Comparison of ENCODE assay signal across 22 cellular contexts in genomic region chr2:177051278-177051677, GRCh38.
"Had no signal": no experiment of that assay in that cellular context is flagged by ENCODE, and none has a peak within 500 bp of the region (broad histone marks: within the 10 kb centered on the region; RNA-seq: fewer than 3 reads in every experiment).

No MANE protein-coding gene starts in this region.

- H3K9me3 ChIP-seq: MG63, SJSA1 had no signal

- ATAC-seq: HepG2 had no signal

- H3K27me3 ChIP-seq: MG63, SJSA1 had no signal

- H3K36me3 ChIP-seq: MG63, SJSA1 had no signal

- H3K27ac ChIP-seq: SJSA1 had no signal

- DNase-seq: IMR-90, Karpas-422, KG1, MG63, NCI-H1092, NCI-H1105 treated with DMSO at 0.1 percent for 48 hours, NCI-H1417 treated with DMSO at 0.1 percent for 48 hours, NCI-H1694, NCI-H187 treated with DMSO at 0.1 percent for 48 hours, NCI-H2029 treated with DMSO at 0.1 percent for 48 hours, NCI-H2171 treated with DMSO at 0.1 percent for 48 hours, NCI-H345, NCI-H446 treated with DMSO at 0.1 percent for 48 hours, NCI-H510A treated with DMSO at 0.1 percent for 48 hours, NCI-H526, NCI-H82, Right ventricle myocardium superior, RPMI8226, SIG-M5, T-helper 2 cell had no signal

- H3K4me3 ChIP-seq: MG63, SJSA1 had no signal
